In the genomic region with DNA sequence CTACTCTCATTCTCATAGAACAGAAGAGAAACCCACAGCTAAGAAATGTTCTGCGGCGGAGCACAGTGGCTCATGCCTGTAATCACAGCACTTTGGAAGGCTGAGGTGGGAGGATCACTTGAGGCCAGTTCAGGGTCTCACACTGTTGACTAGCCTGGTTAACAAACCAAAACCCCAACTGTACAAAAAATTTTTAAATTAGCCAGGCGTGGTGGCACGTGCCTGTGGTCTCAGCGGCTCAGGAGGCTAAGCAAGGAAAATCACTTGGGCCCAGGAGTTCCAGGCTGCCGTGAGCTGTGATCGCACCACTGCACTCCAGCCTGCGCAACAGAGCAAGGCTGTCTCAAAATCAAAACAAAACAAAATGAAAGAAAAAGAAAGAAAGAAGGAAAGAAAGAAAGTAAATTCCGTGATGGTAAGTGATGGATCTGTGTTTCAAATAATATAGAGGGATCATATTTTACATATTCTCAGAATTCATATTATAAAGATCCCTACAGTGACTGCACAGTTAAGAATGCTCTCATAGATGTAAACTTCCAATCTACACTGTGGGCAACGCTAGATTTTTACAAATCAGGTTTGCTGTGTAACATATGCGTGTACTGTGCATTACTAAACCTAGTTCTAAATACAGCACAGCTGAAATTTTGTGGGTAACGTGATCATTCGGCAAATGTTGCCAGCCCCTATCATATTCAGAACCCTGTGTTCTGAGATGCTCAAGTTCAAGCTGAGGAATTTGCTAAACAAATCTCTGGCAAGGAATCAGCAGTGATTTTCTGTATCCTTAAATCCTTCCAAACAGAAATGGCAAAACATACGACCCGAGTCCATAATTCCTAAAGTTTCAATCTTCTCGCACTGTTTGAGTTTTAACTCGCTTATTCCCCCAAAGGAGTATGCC, we compare ENCODE assay signal across 8 cellular contexts. TPM values are rescaled to one million over a fixed set of nuclear protein-coding genes. Genes with fewer than 3 reads are reported as not detected.
DNase-seq lines count a peak whose midpoint lies in the region; ATAC-seq, FAIRE-seq and TF ChIP-seq lines count a peak whose summit lies in the region.

No MANE protein-coding gene starts in this region.

- H4K20me1 ChIP-seq in GM12878 (ENCODE audit: control insufficient read depth, insufficient read depth) = peaks cover 10% of the 10 kb centered on the region

- H3K9me3 ChIP-seq in ES-I3 (ENCODE audit: control insufficient read depth, insufficient read depth, low read length) (no peaks in the 10 kb centered on the region), GM12878 (replicated peaks; ENCODE audit: control insufficient read depth, insufficient read depth, low read length) (no peaks in the 10 kb centered on the region)

- H3K36me3 ChIP-seq in ES-I3 (ENCODE audit: insufficient read depth, low read length) (peaks cover 5% of the 10 kb centered on the region), GM12878 (ENCODE audit: control insufficient read depth in 2 of 2, insufficient read depth in 2 of 2, low read length in 1 of 2) (peaks cover 0 to 5% of the 10 kb centered on the region in 2 experiments; a peak in 2 of 4 replicates)

- FAIRE-seq in GM12878 (lab: Jason Lieb, UNC) = no peak

- TF ChIP-seq RAD21 in GM12878 (IDR thresholded peaks at IDR 0.05; ENCODE audit: insufficient read depth, low read depth, low read length) = no peak

- no peak for TF ChIP-seq EP300 in GM12878 (IDR thresholded peaks at IDR 0.05; ENCODE audit: borderline replicate concordance in 1 of 2, control insufficient read depth in 1 of 2, low read depth in 2 of 2, low read length in 2 of 2)

- H3K27ac ChIP-seq in GM12878 (ENCODE audit: control insufficient read depth, insufficient read depth) = peak overlapping the region; percentile 77

- no peaks in the 10 kb centered on the region for H3K9me3 Mint-ChIP-seq in memory B cell

- 18% methylated on average over 17 of the region's 17 CpGs for WGBS in GM12878 (ENCODE audit: insufficient coverage, insufficient replicate concordance, low lambda C conversion rate, missing lambda C conversion rate)

- POLR2A ChIA-PET in GM12878 (lab: Charles Lee) = no interaction called here

- peaks cover 19% of the 10 kb centered on the region for H3K4me1 ChIP-seq in ES-I3 (ENCODE audit: insufficient read depth, low read length)
- peaks cover 36% of the 10 kb centered on the region for H3K4me1 ChIP-seq in GM12878 (ENCODE audit: control insufficient read depth, insufficient read depth, low read length)

- SMC1A ChIA-PET in GM12878 (lab: Charles Lee; ENCODE audit: uncharacterized antibody, unreplicated experiment) = interaction anchor here (0.6 kb wide), 1 partner anchor 46 kb away, joined by 3 read pairs; no protein-coding TSS in a partner anchor

- H3K4me2 ChIP-seq in GM12878 (ENCODE audit: control insufficient read depth, insufficient read depth) = peak overlapping the region; percentile 88

- no TSS peak for BruUV-seq in GM12878 (replicated peaks; lab: Mats Ljungman, UMichigan)

- peak overlapping the region; percentile 85 for H3K4me3 ChIP-seq in GM12878

- RAD21 ChIA-PET in GM12878 (lab: Charles Lee; ENCODE audit: unreplicated experiment) = interaction anchor here (1.5 kb wide), 1 partner anchor 9 kb away, joined by 4 read pairs; no protein-coding TSS in a partner anchor

- no peaks in the 10 kb centered on the region for H3K27me3 ChIP-seq in GM12878 (replicated peaks in 1 of 2; ENCODE audit: control insufficient read depth in 2 of 2, insufficient read depth in 2 of 2, low read length in 1 of 2)

- DNase-seq in GM12878 (ENCODE audit: low read depth, low spot score) = peak; percentile 71
- no peak for DNase-seq in memory B cell (ENCODE audit: low spot score in 2 of 2)
- DNase-seq in NCI-H1436 treated with DMSO at 0.1 percent for 48 hours (lab: John Stamatoyannopoulos, UW) = no peak

- peak in 1 of 3 experiments; percentile 27; a peak in 1 of 6 replicates for TF ChIP-seq CTCF in GM12878 (IDR thresholded peaks at IDR 0.05 in 2 of 3, conservative IDR thresholded peaks at IDR 0.05 in 1 of 3; ENCODE audit: control insufficient read depth in 2 of 3, extremely low read depth in 1 of 3, insufficient read depth in 1 of 3, low read depth in 3 of 3, low read length in 3 of 3)

- ATAC-seq in HG03066 (IDR thresholded peaks at IDR 0.05; ENCODE audit: low read depth, unreplicated experiment) = peak; percentile 41
- ATAC-seq in GM12878 = peak; percentile 57
- peak; percentile 6 for ATAC-seq in memory B cell (ENCODE audit: low read depth)
- no peak for ATAC-seq in HG03159 (IDR thresholded peaks at IDR 0.05; ENCODE audit: unreplicated experiment)
- no peak for ATAC-seq in HG03342 (IDR thresholded peaks at IDR 0.05; ENCODE audit: unreplicated experiment)
- ATAC-seq in GM19035 (IDR thresholded peaks at IDR 0.05; ENCODE audit: unreplicated experiment) = no peak

- TF ChIP-seq POLR2A in GM12878 (IDR thresholded peaks at IDR 0.05; ENCODE audit: low read depth, low read length) = no peak

- peak overlapping the region; percentile 94 for H3K4me3 Mint-ChIP-seq in memory B cell

- H3K36me3 Mint-ChIP-seq in memory B cell = peaks cover 6% of the 10 kb centered on the region

- in situ Hi-C loops in GM12878 (cut with MboI) = loop anchor here (10.0 to 25.0 kb wide), 2 partner anchors 653 to 1304 kb away; a partner anchor contains a TSS

- peak overlapping the region; percentile 74 for H2AFZ ChIP-seq in GM12878 (ENCODE audit: control insufficient read depth, low read depth, low read length)

- H3K9ac ChIP-seq in ES-I3 (ENCODE audit: low read depth, low read length) (peak overlapping the region; percentile 97), GM12878 (ENCODE audit: control insufficient read depth, insufficient read depth, low read length) (peak overlapping the region; percentile 83)

- H3K27me3 Mint-ChIP-seq in memory B cell = no peaks in the 10 kb centered on the region

- H3K79me2 ChIP-seq in GM12878 (ENCODE audit: control insufficient read depth, insufficient read depth, low read length) = peaks cover 36% of the 10 kb centered on the region

- CTCF ChIA-PET in GM12878 (lab: Yijun Ruan, JAX) = interaction anchor here (0.9 to 1.3 kb wide), 5 partner anchors 8 to 130 kb away, joined by 3 to 6 read pairs (median 3); no protein-coding TSS in a partner anchor

- peaks cover 42% of the 10 kb centered on the region for H3K4me1 Mint-ChIP-seq in memory B cell

- peak overlapping the region; percentile 96 for H3K27ac Mint-ChIP-seq in memory B cell

- intact Hi-C loops in GM12878 (cut with micrococcal nuclease; ENCODE audit: unreplicated experiment) = loop anchor here (1.0 to 10.0 kb wide), 2 partner anchors 130 to 537 kb away; no protein-coding TSS in a partner anchor

TF ChIP-seq in GM12878, 131 proteins besides CTCF, POLR2A, EP300 and RAD21 (continues in another document):
- TF ChIP-seq, protein P1, sequence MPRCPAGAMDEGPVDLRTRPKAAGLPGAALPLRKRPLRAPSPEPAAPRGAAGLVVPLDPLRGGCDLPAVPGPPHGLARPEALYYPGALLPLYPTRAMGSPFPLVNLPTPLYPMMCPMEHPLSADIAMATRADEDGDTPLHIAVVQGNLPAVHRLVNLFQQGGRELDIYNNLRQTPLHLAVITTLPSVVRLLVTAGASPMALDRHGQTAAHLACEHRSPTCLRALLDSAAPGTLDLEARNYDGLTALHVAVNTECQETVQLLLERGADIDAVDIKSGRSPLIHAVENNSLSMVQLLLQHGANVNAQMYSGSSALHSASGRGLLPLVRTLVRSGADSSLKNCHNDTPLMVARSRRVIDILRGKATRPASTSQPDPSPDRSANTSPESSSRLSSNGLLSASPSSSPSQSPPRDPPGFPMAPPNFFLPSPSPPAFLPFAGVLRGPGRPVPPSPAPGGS (IDR thresholded peaks at IDR 0.05; ENCODE audit: borderline replicate concordance, insufficient read depth, low read depth, low read length, poor library complexity, severe bottlenecking) = peak; percentile 63
- TF ChIP-seq, protein P2, sequence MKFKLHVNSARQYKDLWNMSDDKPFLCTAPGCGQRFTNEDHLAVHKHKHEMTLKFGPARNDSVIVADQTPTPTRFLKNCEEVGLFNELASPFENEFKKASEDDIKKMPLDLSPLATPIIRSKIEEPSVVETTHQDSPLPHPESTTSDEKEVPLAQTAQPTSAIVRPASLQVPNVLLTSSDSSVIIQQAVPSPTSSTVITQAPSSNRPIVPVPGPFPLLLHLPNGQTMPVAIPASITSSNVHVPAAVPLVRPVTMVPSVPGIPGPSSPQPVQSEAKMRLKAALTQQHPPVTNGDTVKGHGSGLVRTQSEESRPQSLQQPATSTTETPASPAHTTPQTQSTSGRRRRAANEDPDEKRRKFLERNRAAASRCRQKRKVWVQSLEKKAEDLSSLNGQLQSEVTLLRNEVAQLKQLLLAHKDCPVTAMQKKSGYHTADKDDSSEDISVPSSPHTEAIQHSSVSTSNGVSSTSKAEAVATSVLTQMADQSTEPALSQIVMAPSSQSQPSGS (IDR thresholded peaks at IDR 0.05; ENCODE audit: low read length) = peak; percentile 80; the same call in 1 of the 2 replicates
- no peak for TF ChIP-seq CEBPB (IDR thresholded peaks at IDR 0.05; ENCODE audit: borderline replicate concordance in 1 of 2, low read depth in 2 of 2, low read length in 2 of 2)
- no peak for TF ChIP-seq GABPA (IDR thresholded peaks at IDR 0.05; ENCODE audit: low read depth)
- TF ChIP-seq NR2F1 (conservative IDR thresholded peaks at IDR 0.05) = 0 out of 2 replicates have a peak, but pooled peaks have one; percentile 33
- peak; percentile 49; the same call in 1 of the 2 replicates for TF ChIP-seq RAD51 (IDR thresholded peaks at IDR 0.05)
- TF ChIP-seq CBFB (IDR thresholded peaks at IDR 0.05; ENCODE audit: low read depth) = peak; percentile 44; the same call in 1 of the 2 replicates
- 0 out of 2 replicates have a peak, but pooled peaks have one; percentile 21 for TF ChIP-seq CREB1 (IDR thresholded peaks at IDR 0.05; ENCODE audit: low read depth)

RNA-seq across cellular contexts. Expression of a gene that starts 1.2 kb away (rescaled TPM):
- 150 and 166 TPM in 2 replicates for total RNA-seq in GM12878 (2013; cell fraction: nucleolus; rRNA removed)
- total RNA-seq in GM12878 (2014; rRNA removed) (16.9 and 20.1 TPM in 2 replicates), GM12878 (2014; rRNA removed; fragmentation: Illumina TruSeq; extraction: Trizol) (18.5 and 19.5 TPM in 2 replicates), GM12878 (2021) (13.0 and 13.5 TPM in 2 replicates)
- polyA plus RNA-seq in GM12878 (2011; ENCODE audit: low read depth) = 8.8 TPM
- polyA plus RNA-seq in GM12878 (2011; rRNA removed) (29.8 and 52.8 TPM in 2 replicates), GM12878 (2014; fragmentation: Illumina TruSeq; extraction: Trizol) (17.2 and 23.9 TPM in 2 replicates), GM12878 (2014; fragmentation: Nextera tagmentation; extraction: Ambion mirVana) (1 to 10 TPM in 1 of 2 experiments, under 1 TPM in 1; 0.72 to 1.5 TPM), GM12878 (2014; rRNA removed) (12.9 and 15.0 TPM in 2 replicates), GM12878 (2016; fragmentation: Nextera tagmentation; extraction: Ambion mirVana) (1 to 10 TPM in 1 of 2 experiments, under 1 TPM in 1; 0.71 to 2.4 TPM)
- 5.7 and 7.9 TPM in 2 replicates for polyA plus RNA-seq in GM12878 (2011; cell fraction: cytosol; rRNA removed)
- polyA plus RNA-seq in GM12878 (2011; cell fraction: nucleus; rRNA removed) = 64.4 and 67.3 TPM in 2 replicates
- 15.3 and 18.3 TPM in 2 replicates for polyA plus RNA-seq in GM12878 (2012)
- polyA minus RNA-seq in GM12878 (2011; rRNA and poly(A)+ RNA removed) = 14.5 and 18.9 TPM in 2 replicates
- polyA minus RNA-seq in GM12878 (2011; cell fraction: cytosol; rRNA and poly(A)+ RNA removed) = 6.3 and 7.4 TPM in 2 replicates
- 24.9 and 26.2 TPM in 2 replicates for polyA minus RNA-seq in GM12878 (2011; cell fraction: nucleus; rRNA and poly(A)+ RNA removed)

Comparison
In these comparisons a context has a peak if more than half of its experiments do, and no peak if none do; other contexts are left out.
1. ATAC-seq: peak in HG03066 (single experiment), GM12878 (single experiment) and memory B cell (single experiment); none in HG03159 (single experiment), HG03342 (single experiment) and GM19035 (single experiment).